ENCODE assay signal across 17 cellular contexts in genomic region chr3:55521086-55522060, GRCh38. TPM values are rescaled to one million over a fixed set of nuclear protein-coding genes. Genes with fewer than 3 reads are reported as not detected.
DNase-seq lines count a peak whose midpoint lies in the region; ATAC-seq, FAIRE-seq and TF ChIP-seq lines count a peak whose summit lies in the region.
"Had no signal": no experiment of that assay in that cellular context is flagged by ENCODE, and none has a peak within 500 bp of the region (broad histone marks: within the 10 kb centered on the region; RNA-seq: fewer than 3 reads in every experiment).

No MANE protein-coding gene starts in this region.

- H3K9me1 ChIP-seq in keratinocyte (ENCODE audit: control insufficient read depth, extremely low read depth, insufficient read depth, low read length): no peaks in the 10 kb centered on the region

- no peaks in the 10 kb centered on the region for H3K9me3 ChIP-seq in keratinocyte (ENCODE audit: control insufficient read depth, low read depth, low read length)
- H3K9me3 ChIP-seq: SJSA1 had no signal

- H3K79me2 ChIP-seq in keratinocyte (ENCODE audit: control insufficient read depth, insufficient read depth, low read length): no peaks in the 10 kb centered on the region

- DNase-seq in AG04449 (ENCODE audit: low read depth, low spot score) (peak; percentile 29), H4 (ENCODE audit: low spot score) (peak; percentile 83), amniotic epithelial cell (ENCODE audit: low read depth) (peak; percentile 59), keratinocyte (ENCODE audit: low read depth, low spot score) (no peak), NCI-H128 (lab: John Stamatoyannopoulos, UW; ENCODE audit: unreplicated experiment) (no peak)
- no peak for DNase-seq in activated naive CD4-positive, alpha-beta T cell treated with anti-CD3 and anti-CD28 coated beads, Interleukin-2, amount 50 U/mL, for 16 hours
- no peak for DNase-seq in activated T-helper 1 cell treated with anti-CD3 and anti-CD28 coated beads, Interleukin-12 subunit alpha, Interleukin-12 subunit beta, Interleukin-2, Interleukin-4 antibody, amounts not matched to agents 30 ng/mL and 10 ng/mL and 1 ng/mL, durations not matched to agents 14 hours and 24 hours and 36 hours (ENCODE audit: low spot score)
- DNase-seq: activated T-cell treated with anti-CD3 and anti-CD28 coated beads, Interleukin-2, amount 50 U/mL, for 48 hours; AML-193; brain microvascular endothelial cell; naive B cell; NCI-H1048; NCI-H526; WERI-Rb-1 had no signal

- CTCF ChIA-PET in AG04449 (lab: Yijun Ruan, JAX): interaction anchor here (1.3 kb wide), 1 partner anchor 17 kb away, joined by 3 read pairs; no protein-coding TSS in a partner anchor

- no peak overlapping the region for H3K27ac ChIP-seq in keratinocyte (ENCODE audit: control insufficient read depth, insufficient read depth, low read length)
- H3K27ac ChIP-seq: brain microvascular endothelial cell, SJSA1, WERI-Rb-1 had no signal

- dilution Hi-C loops in keratinocyte (cut with MboI; ENCODE audit: extremely low pct_ligation_motif_present, low sequenced_read_pairs): no loop called here

- no peak overlapping the region for H3K27ac Mint-ChIP-seq in activated T-helper 1 cell treated with anti-CD3 and anti-CD28 coated beads, Interleukin-12 subunit alpha, Interleukin-12 subunit beta, Interleukin-2, Interleukin-4 antibody, amounts not matched to agents 30 ng/mL and 10 ng/mL and 1 ng/mL, durations not matched to agents 14 hours and 24 hours and 36 hours
- H3K27ac Mint-ChIP-seq: naive B cell had no signal

- no peaks in the 10 kb centered on the region for H3K36me3 Mint-ChIP-seq in activated T-helper 1 cell treated with anti-CD3 and anti-CD28 coated beads, Interleukin-12 subunit alpha, Interleukin-12 subunit beta, Interleukin-2, Interleukin-4 antibody, amounts not matched to agents 30 ng/mL and 10 ng/mL and 1 ng/mL, durations not matched to agents 14 hours and 24 hours and 36 hours (ENCODE audit: low read depth)
- H3K36me3 Mint-ChIP-seq: naive B cell had no signal

- H3K27me3 Mint-ChIP-seq in activated T-helper 1 cell treated with anti-CD3 and anti-CD28 coated beads, Interleukin-12 subunit alpha, Interleukin-12 subunit beta, Interleukin-2, Interleukin-4 antibody, amounts not matched to agents 30 ng/mL and 10 ng/mL and 1 ng/mL, durations not matched to agents 14 hours and 24 hours and 36 hours (ENCODE audit: insufficient read depth): no peaks in the 10 kb centered on the region
- H3K27me3 Mint-ChIP-seq: naive B cell had no signal

- no peaks in the 10 kb centered on the region for H3K36me3 ChIP-seq in keratinocyte (ENCODE audit: control insufficient read depth in 2 of 2, extremely low read depth in 1 of 2, insufficient read depth in 2 of 2, low read length in 2 of 2)
- H3K36me3 ChIP-seq: brain microvascular endothelial cell, SJSA1, WERI-Rb-1 had no signal

- H3K27me3 ChIP-seq in keratinocyte (ENCODE audit: control insufficient read depth, extremely low read depth, insufficient read depth, low read length): no peaks in the 10 kb centered on the region
- H3K27me3 ChIP-seq: brain microvascular endothelial cell, SJSA1 had no signal

- no peak overlapping the region for H3K9ac ChIP-seq in keratinocyte (ENCODE audit: control insufficient read depth, extremely low read depth, insufficient read depth, low read length)

- H3K4me3 ChIP-seq in AG04449 (ENCODE audit: low read depth, low read length) (no peak overlapping the region), keratinocyte (ENCODE audit: control insufficient read depth in 2 of 3, extremely low read depth in 1 of 3, insufficient read depth in 2 of 3, low read depth in 1 of 3, low read length in 3 of 3) (no peak overlapping the region)
- H3K4me3 ChIP-seq: SJSA1 had no signal

- no peak for ATAC-seq in HG03039 (IDR thresholded peaks at IDR 0.05; ENCODE audit: unreplicated experiment)

- no peak overlapping the region for H3K4me3 Mint-ChIP-seq in activated T-helper 1 cell treated with anti-CD3 and anti-CD28 coated beads, Interleukin-12 subunit alpha, Interleukin-12 subunit beta, Interleukin-2, Interleukin-4 antibody, amounts not matched to agents 30 ng/mL and 10 ng/mL and 1 ng/mL, durations not matched to agents 14 hours and 24 hours and 36 hours

- intact Hi-C loops in activated T-helper 1 cell treated with anti-CD3 and anti-CD28 coated beads, Interleukin-12 subunit alpha, Interleukin-12 subunit beta, Interleukin-2, Interleukin-4 antibody, amounts not matched to agents 30 ng/mL and 10 ng/mL and 1 ng/mL, durations not matched to agents 14 hours and 24 hours and 36 hours (cut with micrococcal nuclease): no loop called here

- POLR2A ChIA-PET in AG04449 (lab: Yijun Ruan, JAX): no interaction called here

- H4K20me1 ChIP-seq in keratinocyte (ENCODE audit: control insufficient read depth, extremely low read depth, insufficient read depth, low read length): no peaks in the 10 kb centered on the region

- TF ChIP-seq CTCF in AG04449 (IDR thresholded peaks at IDR 0.05; ENCODE audit: insufficient read depth, low read length, missing control alignments) (no peak), keratinocyte (optimal IDR thresholded peaks at IDR 0.05 in 1 of 3, IDR thresholded peaks at IDR 0.05 in 1 of 3, conservative IDR thresholded peaks at IDR 0.05 in 1 of 3; ENCODE audit: extremely low read depth in 1 of 3, insufficient read depth in 2 of 3, low read length in 3 of 3) (no peak)

- H3K4me2 ChIP-seq in keratinocyte (ENCODE audit: control insufficient read depth, extremely low read depth, insufficient read depth, low read depth, low read length): peak overlapping the region; percentile 33

- H3K4me1 Mint-ChIP-seq in activated T-helper 1 cell treated with anti-CD3 and anti-CD28 coated beads, Interleukin-12 subunit alpha, Interleukin-12 subunit beta, Interleukin-2, Interleukin-4 antibody, amounts not matched to agents 30 ng/mL and 10 ng/mL and 1 ng/mL, durations not matched to agents 14 hours and 24 hours and 36 hours (ENCODE audit: low read depth): no peaks in the 10 kb centered on the region

- peaks cover 45% of the 10 kb centered on the region for H3K4me1 ChIP-seq in keratinocyte (ENCODE audit: control insufficient read depth, extremely low read depth, insufficient read depth, low read length)

- peak; percentile 56 for FAIRE-seq in keratinocyte (lab: Jason Lieb, UNC)
- FAIRE-seq: endothelial cell of umbilical vein had no signal

- no peaks in the 10 kb centered on the region for H3K9me3 Mint-ChIP-seq in activated T-helper 1 cell treated with anti-CD3 and anti-CD28 coated beads, Interleukin-12 subunit alpha, Interleukin-12 subunit beta, Interleukin-2, Interleukin-4 antibody, amounts not matched to agents 30 ng/mL and 10 ng/mL and 1 ng/mL, durations not matched to agents 14 hours and 24 hours and 36 hours

- H2AFZ ChIP-seq in keratinocyte (ENCODE audit: control insufficient read depth, low read length): no peak overlapping the region

RNA-seq across cellular contexts. Expression of gene WNT5A, which starts 34.3 kb away (rescaled TPM):
- total RNA-seq in H4 (2014; rRNA removed; shearing (Covaris generic)): 40.8 and 63.3 TPM in 2 replicates
- 7.1 to 18.7 TPM (median 9.4 TPM) in 3 replicates for polyA plus RNA-seq in keratinocyte
- 4.0 TPM for polyA plus RNA-seq in keratinocyte (2011; ENCODE audit: low read depth)
- 3.9 and 4.5 TPM in 2 replicates for polyA plus RNA-seq in keratinocyte (2011; cell fraction: cytosol; rRNA removed)
- polyA plus RNA-seq in keratinocyte (2011; cell fraction: nucleus; rRNA removed): 16.4 and 17.6 TPM in 2 replicates
- 4.5 and 16.4 TPM in 2 replicates for polyA plus RNA-seq in keratinocyte (2012; ENCODE audit: low replicate concordance)
- 14.8 to 31.6 TPM (median 18.3 TPM) in 3 replicates for polyA minus RNA-seq in keratinocyte
- polyA minus RNA-seq in keratinocyte (2011; cell fraction: cytosol; rRNA and poly(A)+ RNA removed): 22.4 TPM
- 45.5 TPM in 2 replicates for polyA minus RNA-seq in keratinocyte (2011; cell fraction: nucleus; rRNA and poly(A)+ RNA removed)
- not detected in 2 replicates for total RNA-seq in activated T-helper 1 cell treated with anti-CD3 and anti-CD28 coated beads, Interleukin-12 subunit alpha, Interleukin-12 subunit beta, Interleukin-2, Interleukin-4 antibody, amounts not matched to agents 30 ng/mL and 10 ng/mL and 1 ng/mL, durations not matched to agents 14 hours and 24 hours and 36 hours

Comparison
In these comparisons a context has a peak if more than half of its experiments do, and no peak if none do; other contexts are left out.
1. DNase-seq: peak in AG04449 (single experiment), H4 (single experiment) and amniotic epithelial cell (single experiment); none in keratinocyte (single experiment), activated naive CD4-positive, alpha-beta T cell treated with anti-CD3 and anti-CD28 coated beads, Interleukin-2, amount 50 U/mL, for 16 hours (single experiment), NCI-H128 (single experiment) and activated T-helper 1 cell treated with anti-CD3 and anti-CD28 coated beads, Interleukin-12 subunit alpha, Interleukin-12 subunit beta, Interleukin-2, Interleukin-4 antibody, amounts not matched to agents 30 ng/mL and 10 ng/mL and 1 ng/mL, durations not matched to agents 14 hours and 24 hours and 36 hours (single experiment).
2. RNA of gene WNT5A, which starts 34.3 kb away (total RNA-seq): 40.8 to 63.3 TPM in H4; not detected in activated T-helper 1 cell treated with anti-CD3 and anti-CD28 coated beads, Interleukin-12 subunit alpha, Interleukin-12 subunit beta, Interleukin-2, Interleukin-4 antibody, amounts not matched to agents 30 ng/mL and 10 ng/mL and 1 ng/mL, durations not matched to agents 14 hours and 24 hours and 36 hours; every median in the first group is over 10 times any median in the second.